ENCODE assay signal across 8 cellular contexts in the genomic region with DNA sequence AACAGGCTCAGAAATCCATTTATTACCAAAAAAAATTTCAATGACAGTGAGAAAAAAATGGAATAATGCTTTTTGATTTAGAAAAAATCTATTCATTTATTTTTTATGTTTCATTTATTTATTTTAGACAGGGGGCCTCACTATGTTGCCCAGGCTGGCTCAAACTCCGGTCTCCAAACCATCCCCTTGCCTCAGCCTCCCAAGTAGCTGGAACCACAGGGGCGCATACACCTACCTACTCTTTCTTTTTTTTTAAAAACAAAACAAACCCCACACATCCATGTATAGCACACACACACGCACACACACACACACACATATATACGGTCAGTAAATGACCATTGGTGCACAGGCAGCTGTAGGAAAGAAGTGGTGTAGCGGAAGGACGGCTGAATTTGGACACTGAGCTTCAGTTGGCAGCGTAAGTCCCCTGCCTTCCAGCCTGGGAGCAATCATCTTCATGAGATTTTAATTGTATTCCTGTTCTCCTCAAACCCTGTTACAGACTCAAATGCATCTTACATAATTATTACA. TPM values are rescaled to one million over a fixed set of nuclear protein-coding genes. Genes with fewer than 3 reads are reported as not detected.
A peak's percentile ranks its signal among the peaks of the same experiment; 100 is the strongest.
DNase-seq lines count a peak whose midpoint lies in the region; TF ChIP-seq lines count a peak whose summit lies in the region.

No MANE protein-coding gene starts in this region.

- H3K27ac Mint-ChIP-seq in endodermal cell = no peak overlapping the region
- no peak overlapping the region for H3K27ac Mint-ChIP-seq in activated T-helper 1 cell treated with anti-CD3 and anti-CD28 coated beads, Interleukin-12 subunit alpha, Interleukin-12 subunit beta, Interleukin-2, Interleukin-4 antibody, amounts not matched to agents 30 ng/mL and 10 ng/mL and 1 ng/mL, durations not matched to agents 14 hours and 24 hours and 36 hours

- peaks cover under 1% of the 10 kb centered on the region for H3K9me3 Mint-ChIP-seq in endodermal cell
- no peaks in the 10 kb centered on the region for H3K9me3 Mint-ChIP-seq in activated T-helper 1 cell treated with anti-CD3 and anti-CD28 coated beads, Interleukin-12 subunit alpha, Interleukin-12 subunit beta, Interleukin-2, Interleukin-4 antibody, amounts not matched to agents 30 ng/mL and 10 ng/mL and 1 ng/mL, durations not matched to agents 14 hours and 24 hours and 36 hours

- H3K36me3 Mint-ChIP-seq in endodermal cell (ENCODE audit: low read depth) = no peaks in the 10 kb centered on the region
- no peaks in the 10 kb centered on the region for H3K36me3 Mint-ChIP-seq in activated T-helper 1 cell treated with anti-CD3 and anti-CD28 coated beads, Interleukin-12 subunit alpha, Interleukin-12 subunit beta, Interleukin-2, Interleukin-4 antibody, amounts not matched to agents 30 ng/mL and 10 ng/mL and 1 ng/mL, durations not matched to agents 14 hours and 24 hours and 36 hours (ENCODE audit: low read depth)

- peak overlapping the region; percentile 21 for H3K4me3 Mint-ChIP-seq in endodermal cell
- no peak overlapping the region for H3K4me3 Mint-ChIP-seq in activated T-helper 1 cell treated with anti-CD3 and anti-CD28 coated beads, Interleukin-12 subunit alpha, Interleukin-12 subunit beta, Interleukin-2, Interleukin-4 antibody, amounts not matched to agents 30 ng/mL and 10 ng/mL and 1 ng/mL, durations not matched to agents 14 hours and 24 hours and 36 hours

- 88 to 94% methylated on average over 3 to 7 of the region's 7 CpGs for WGBS in endodermal cell (ENCODE audit: insufficient coverage in 1 of 2, insufficient read length in 1 of 2), 2 experiments
- 80% methylated on average over 7 of the region's 7 CpGs for WGBS in prostate gland

- intact Hi-C loops in prostate gland (cut with DNase I) = no loop called here
- intact Hi-C loops in activated T-helper 1 cell treated with anti-CD3 and anti-CD28 coated beads, Interleukin-12 subunit alpha, Interleukin-12 subunit beta, Interleukin-2, Interleukin-4 antibody, amounts not matched to agents 30 ng/mL and 10 ng/mL and 1 ng/mL, durations not matched to agents 14 hours and 24 hours and 36 hours (cut with micrococcal nuclease) = no loop called here

- H3K9me3 ChIP-seq in Peyer's patch (no peaks in the 10 kb centered on the region), endodermal cell (ENCODE audit: control insufficient read depth, low read length) (no peaks in the 10 kb centered on the region), prostate gland (no peaks in the 10 kb centered on the region)

- TF ChIP-seq CTCF in C4-2B (conservative IDR thresholded peaks at IDR 0.05) = no peak
- no peak for TF ChIP-seq CTCF in Peyer's patch (IDR thresholded peaks at IDR 0.05)
- no peak for TF ChIP-seq CTCF in endodermal cell (conservative IDR thresholded peaks at IDR 0.05)
- TF ChIP-seq CTCF in prostate gland (IDR thresholded peaks at IDR 0.05) = no peak

- H3K36me3 ChIP-seq in Peyer's patch (no peaks in the 10 kb centered on the region), endodermal cell (ENCODE audit: control insufficient read depth, insufficient read depth, low read length) (no peaks in the 10 kb centered on the region), prostate gland (no peaks in the 10 kb centered on the region)

- no peaks in the 10 kb centered on the region for H3K27me3 Mint-ChIP-seq in endodermal cell (ENCODE audit: insufficient read depth)
- no peaks in the 10 kb centered on the region for H3K27me3 Mint-ChIP-seq in activated T-helper 1 cell treated with anti-CD3 and anti-CD28 coated beads, Interleukin-12 subunit alpha, Interleukin-12 subunit beta, Interleukin-2, Interleukin-4 antibody, amounts not matched to agents 30 ng/mL and 10 ng/mL and 1 ng/mL, durations not matched to agents 14 hours and 24 hours and 36 hours (ENCODE audit: insufficient read depth)

- no peaks in the 10 kb centered on the region for H3K27me3 ChIP-seq in Peyer's patch
- H3K27me3 ChIP-seq in endodermal cell (ENCODE audit: control insufficient read depth, insufficient read depth, low read length, poor library complexity, severe bottlenecking) = no peaks in the 10 kb centered on the region
- no peaks in the 10 kb centered on the region for H3K27me3 ChIP-seq in prostate gland (replicated peaks; ENCODE audit: insufficient read depth)

- peaks cover 23% of the 10 kb centered on the region for H3K4me1 Mint-ChIP-seq in endodermal cell
- peaks cover 34% of the 10 kb centered on the region for H3K4me1 Mint-ChIP-seq in activated T-helper 1 cell treated with anti-CD3 and anti-CD28 coated beads, Interleukin-12 subunit alpha, Interleukin-12 subunit beta, Interleukin-2, Interleukin-4 antibody, amounts not matched to agents 30 ng/mL and 10 ng/mL and 1 ng/mL, durations not matched to agents 14 hours and 24 hours and 36 hours (ENCODE audit: low read depth)

- H3K4me1 ChIP-seq in Peyer's patch = peaks cover 0 to 47% (median 0%) of the 10 kb centered on the region in 4 donors
- H3K4me1 ChIP-seq in endodermal cell (ENCODE audit: control insufficient read depth, insufficient read depth, low read length) = no peaks in the 10 kb centered on the region
- peaks cover 11% of the 10 kb centered on the region for H3K4me1 ChIP-seq in prostate gland (replicated peaks)

- TF ChIP-seq POLR2A in Peyer's patch (IDR thresholded peaks at IDR 0.05) = no peak
- no peak for TF ChIP-seq POLR2A in prostate gland (IDR thresholded peaks at IDR 0.05)

- H3K27ac ChIP-seq in C4-2B (peak overlapping the region; percentile 78), Peyer's patch (peak overlapping the region; percentile 29 to 87 (median 76)), endodermal cell (ENCODE audit: low read depth, low read length) (peak overlapping the region; percentile 97), prostate gland (peak overlapping the region; percentile 80 to 81)

- H3K4me3 ChIP-seq in Peyer's patch (no peak overlapping the region), endodermal cell (ENCODE audit: low read length) (no peak overlapping the region), prostate gland (no peak overlapping the region)

- H3K9ac ChIP-seq in endodermal cell (ENCODE audit: extremely low read depth, low read length, poor library complexity, severe bottlenecking) = no peak overlapping the region

- DNase-seq in Peyer's patch (no peak), endodermal cell (no peak), prostate gland (ENCODE audit: low spot score) (no peak), anterior cingulate cortex (lab: John Stamatoyannopoulos, UW) (no peak), NCI-H2081 (lab: John Stamatoyannopoulos, UW) (no peak), hippocampal formation (lab: John Stamatoyannopoulos, UW) (no peak)
- no peak for DNase-seq in activated T-helper 1 cell treated with anti-CD3 and anti-CD28 coated beads, Interleukin-12 subunit alpha, Interleukin-12 subunit beta, Interleukin-2, Interleukin-4 antibody, amounts not matched to agents 30 ng/mL and 10 ng/mL and 1 ng/mL, durations not matched to agents 14 hours and 24 hours and 36 hours (ENCODE audit: low spot score)

RNA-seq across cellular contexts. Expression of gene ARL4A, which starts 28.8 kb away (rescaled TPM):
- 100 to 1,000 TPM in 2 of 4 donors, 10 to 100 TPM in 2; 35.5 to 112 (median 85.6) TPM for total RNA-seq in Peyer's patch
- total RNA-seq in endodermal cell = 10 to 100 TPM; 19.1 to 26.4 TPM
- polyA plus RNA-seq in endodermal cell (2013, experiment 1 of 2) = 67.5 TPM
- polyA plus RNA-seq in endodermal cell (2013, experiment 2 of 2) = 56.6 TPM
- total RNA-seq in prostate gland = 10 to 100 TPM; 34.3 to 37.3 TPM
- total RNA-seq in activated T-helper 1 cell treated with anti-CD3 and anti-CD28 coated beads, Interleukin-12 subunit alpha, Interleukin-12 subunit beta, Interleukin-2, Interleukin-4 antibody, amounts not matched to agents 30 ng/mL and 10 ng/mL and 1 ng/mL, durations not matched to agents 14 hours and 24 hours and 36 hours = 9.5 and 10.2 TPM in 2 replicates
